ENCODE assay signal across 9 cellular contexts in genomic region chr1:160399544-160400283, GRCh38. TPM values are rescaled to one million over a fixed set of nuclear protein-coding genes. Genes with fewer than 3 reads are reported as not detected.
DNase-seq lines count a peak whose midpoint lies in the region; ATAC-seq and TF ChIP-seq lines count a peak whose summit lies in the region.
"Had no signal": no experiment of that assay in that cellular context is flagged by ENCODE, and none has a peak within 500 bp of the region (broad histone marks: within the 10 kb centered on the region; RNA-seq: fewer than 3 reads in every experiment).

No MANE protein-coding gene starts in this region.

- WGBS in heart left ventricle, 4 donors, result 33 to 46% (median 38%) methylated on average over 17 to 19 of the region's 19 CpGs

- H3K27me3 ChIP-seq in heart left ventricle, result peaks cover 0 to 20% (median 0%) of the 10 kb centered on the region in 9 donors
- H3K27me3 ChIP-seq in dorsolateral prefrontal cortex, result peaks cover 0 to 12% (median 0%) of the 10 kb centered on the region in 45 donors
- no peaks in the 10 kb centered on the region for H3K27me3 ChIP-seq in muscle layer of colon (ENCODE audit: control insufficient read depth in 1 of 2, insufficient read depth in 2 of 2, low read length in 2 of 2)
- no peaks in the 10 kb centered on the region for H3K27me3 ChIP-seq in uterus

- no peaks in the 10 kb centered on the region for H3K9me3 ChIP-seq in heart left ventricle
- no peaks in the 10 kb centered on the region for H3K9me3 ChIP-seq in muscle layer of colon (ENCODE audit: low read length)
- no peaks in the 10 kb centered on the region for H3K9me3 ChIP-seq in uterus

- H3K4me1 ChIP-seq in heart left ventricle (peaks cover 0 to 41% (median 12%) of the 10 kb centered on the region in 12 donors), muscle layer of colon (ENCODE audit: insufficient read depth, low read length) (peaks cover 8% of the 10 kb centered on the region), uterus (no peaks in the 10 kb centered on the region)

- H3K36me3 ChIP-seq in heart left ventricle (no peaks in the 10 kb centered on the region), muscle layer of colon (ENCODE audit: insufficient read depth, low read length) (no peaks in the 10 kb centered on the region), uterus (no peaks in the 10 kb centered on the region)

- H3K4me3 ChIP-seq in heart left ventricle, result peak overlapping the region; percentile 63 to 85 (median 74)
- H3K4me3 ChIP-seq in dorsolateral prefrontal cortex, result peak overlapping the region; percentile 50 to 89 (median 74)
- peak overlapping the region; percentile 49 to 70 for H3K4me3 ChIP-seq in muscle layer of colon (ENCODE audit: low read depth in 1 of 2, low read length in 2 of 2)
- peak overlapping the region; percentile 61 to 71 for H3K4me3 ChIP-seq in uterus

- no peak for DNase-seq in heart left ventricle
- DNase-seq in cardiac septum (ENCODE audit: low spot score), result no peak
- no peak for DNase-seq in dorsolateral prefrontal cortex
- no peak for DNase-seq in uterus
- DNase-seq in stimulated activated CD4-positive, alpha-beta T cell treated with anti-CD3 and anti-CD28 coated beads, Interleukin-4, amount 100 ng/mL, for 4 hours, result no peak

- H3K9ac ChIP-seq in muscle layer of colon (ENCODE audit: low read length), result peak overlapping the region; percentile 46

- intact Hi-C loops in heart left ventricle (cut with DNase I), result no loop called here
- intact Hi-C loops in cardiac septum (cut with DNase I), result no loop called here
- intact Hi-C loops in dorsolateral prefrontal cortex (cut with DNase I), result no loop called here
- intact Hi-C loops in uterus (cut with DNase I; ENCODE audit: low total_unique reads), result no loop called here

- TF ChIP-seq CTCF in heart left ventricle (IDR thresholded peaks at IDR 0.05) (peak in 1 of 12 donors; percentile 6), dorsolateral prefrontal cortex (IDR thresholded peaks at IDR 0.05 in 54 of 56, conservative IDR thresholded peaks at IDR 0.05 in 2 of 56; ENCODE audit: low read depth in 1 of 56, partially characterized antibody in 56 of 56) (peak in 2 of 56 donors; percentile 13 to 15), uterus (IDR thresholded peaks at IDR 0.05) (no peak)

- H3K27ac ChIP-seq in heart left ventricle, result peak overlapping the region in 8 of 12 donors; percentile 11 to 80 (median 66)
- peak overlapping the region in 51 of 59 donors; percentile 2 to 90 (median 68) for H3K27ac ChIP-seq in dorsolateral prefrontal cortex
- H3K27ac ChIP-seq in muscle layer of colon (ENCODE audit: low read depth, low read length), result peak overlapping the region; percentile 69
- H3K27ac ChIP-seq in uterus, result peak overlapping the region; percentile 77

- no peak for TF ChIP-seq POLR2A in heart left ventricle (IDR thresholded peaks at IDR 0.05)
- no peak for TF ChIP-seq POLR2A in uterus (IDR thresholded peaks at IDR 0.05)
- no peak for TF ChIP-seq POLR2A in GM18505 (IDR thresholded peaks at IDR 0.05; ENCODE audit: borderline replicate concordance, extremely low read depth, insufficient read depth, insufficient read length)

- ATAC-seq in heart left ventricle, result peak in 1 of 4 donors; percentile 16
- ATAC-seq in GM18505 (IDR thresholded peaks at IDR 0.05; ENCODE audit: unreplicated experiment), result no peak
- ATAC-seq in HG02642 (IDR thresholded peaks at IDR 0.05; ENCODE audit: poor library complexity, unreplicated experiment), result no peak

RNA-seq across cellular contexts. Expression of gene VANGL2, which starts 0.7 kb away (rescaled TPM):
- total RNA-seq in heart left ventricle, result 1 to 10 TPM; 1.4 to 3.2 (median 2.0) TPM
- 1 to 10 TPM in 1 of 2 donors, under 1 TPM in 1; 0.94 to 1.4 TPM for polyA plus RNA-seq in heart left ventricle
- total RNA-seq in cardiac septum, result 1.4 TPM
- 10 to 100 TPM in 25 of 120 experiments, 1 to 10 TPM in 95; 3.5 to 15.6 (median 8.0) TPM for total RNA-seq in dorsolateral prefrontal cortex
- 10 to 100 TPM in 1 of 4 donors, 1 to 10 TPM in 2, under 1 TPM in 1; 0.26 to 14.1 (median 4.7) TPM for total RNA-seq in uterus

RNA-seq across cellular contexts. Expression of gene NHLH1, which starts 32.8 kb away (rescaled TPM):
- total RNA-seq in heart left ventricle, result under 1 TPM in 2 of 9 donors, not detected in 7; 0.09 to 0.18 TPM
- under 1 TPM in 1 of 2 donors, not detected in 1; 0.14 TPM for polyA plus RNA-seq in heart left ventricle
- total RNA-seq in cardiac septum, result not detected
- total RNA-seq in dorsolateral prefrontal cortex, result 1 to 10 TPM in 50 of 120 experiments, under 1 TPM in 68, not detected in 2; 0.18 to 3.4 (median 0.90) TPM
- not detected for total RNA-seq in uterus
- polyA plus RNA-seq: aorta had no signal

RNA-seq across cellular contexts. Expression of gene NCSTN, which starts 56.5 kb away (rescaled TPM):
- total RNA-seq in heart left ventricle (100 to 1,000 TPM in 1 of 9 donors, 10 to 100 TPM in 8; 54.1 to 101 (median 72.2) TPM), cardiac septum (53.7 TPM), dorsolateral prefrontal cortex (10 to 100 TPM; 44.1 to 95.7 (median 60.5) TPM), uterus (10 to 100 TPM; 18.2 to 69.1 (median 56.4) TPM)
- 10 to 100 TPM; 47.3 to 47.9 TPM for polyA plus RNA-seq in heart left ventricle

RNA-seq across cellular contexts. Expression of gene COPA, which starts 56.7 kb away (rescaled TPM):
- total RNA-seq in heart left ventricle (100 to 1,000 TPM in 6 of 9 donors, 10 to 100 TPM in 3; 78.6 to 129 (median 115) TPM), cardiac septum (118 TPM), dorsolateral prefrontal cortex (100 to 1,000 TPM; 107 to 252 (median 197) TPM), uterus (100 to 1,000 TPM in 2 of 4 donors, 10 to 100 TPM in 2; 71.2 to 211 (median 130) TPM)
- 10 to 100 TPM; 46.9 to 97.8 TPM for polyA plus RNA-seq in heart left ventricle
